In the genomic region with DNA sequence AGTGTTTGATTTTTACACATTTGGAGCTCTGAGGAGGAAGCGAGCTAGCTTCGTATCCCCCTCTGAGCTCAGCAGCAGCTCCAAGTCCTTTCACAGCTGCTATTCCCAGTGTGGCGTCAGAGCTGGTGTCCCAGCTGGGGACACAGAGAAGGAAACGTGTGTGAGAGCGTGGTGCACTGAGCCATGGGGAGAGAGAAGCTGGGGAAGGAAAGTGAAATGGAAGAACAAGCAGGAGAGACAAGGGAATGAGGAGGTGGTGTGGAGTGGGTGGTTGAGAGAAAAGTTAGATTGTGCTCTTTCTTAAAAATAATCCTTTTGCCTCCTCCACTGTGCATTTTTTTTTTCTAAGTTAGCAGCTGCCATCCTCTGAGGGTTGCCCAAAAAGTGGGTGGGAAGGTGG, we compare ENCODE assay signal across 24 cellular contexts.
A peak's percentile ranks its signal among the peaks of the same experiment; 100 is the strongest.
DNase-seq lines count a peak whose midpoint lies in the region; ATAC-seq, FAIRE-seq and TF ChIP-seq lines count a peak whose summit lies in the region.
"Had no signal": no experiment of that assay in that cellular context is flagged by ENCODE, and none has a peak within 500 bp of the region (broad histone marks: within the 10 kb centered on the region; RNA-seq: fewer than 3 reads in every experiment).

No MANE protein-coding gene starts in this region.

- CTCF ChIA-PET in CD4-positive, alpha-beta memory T cell (lab: Charles Lee; ENCODE audit: partially characterized antibody) = no interaction called here

- H3K79me2 ChIP-seq in keratinocyte (ENCODE audit: control insufficient read depth, insufficient read depth, low read length) = no peaks in the 10 kb centered on the region
- H3K79me2 ChIP-seq: hepatocyte had no signal

- H3K36me3 Mint-ChIP-seq in CD14-positive monocyte = no peaks in the 10 kb centered on the region
- H3K36me3 Mint-ChIP-seq in dendritic cell treated with granulocyte-macrophage colony-stimulating factor and Interleukin-4, amounts not matched to agents 40 ng/mL and 50 ng/mL, for 4 days (ENCODE audit: low read depth) = no peaks in the 10 kb centered on the region
- H3K36me3 Mint-ChIP-seq in CD4-positive, alpha-beta memory T cell = no peaks in the 10 kb centered on the region

- intact Hi-C loops in CD14-positive monocyte (cut with micrococcal nuclease) = no loop called here
- intact Hi-C loops in dendritic cell treated with granulocyte-macrophage colony-stimulating factor and Interleukin-4, amounts not matched to agents 40 ng/mL and 50 ng/mL, for 4 days (cut with micrococcal nuclease) = no loop called here
- intact Hi-C loops in CD4-positive, alpha-beta memory T cell (cut with micrococcal nuclease) = no loop called here

- FAIRE-seq in keratinocyte (lab: Jason Lieb, UNC) = no peak

- no peaks in the 10 kb centered on the region for H3K27me3 ChIP-seq in keratinocyte (ENCODE audit: control insufficient read depth, extremely low read depth, insufficient read depth, low read length)
- no peaks in the 10 kb centered on the region for H3K27me3 ChIP-seq in CD4-positive, alpha-beta memory T cell (ENCODE audit: insufficient read depth, low read length)
- H3K27me3 ChIP-seq: hepatocyte, MG63, SJSA1, uterus had no signal

- peak overlapping the region; percentile 65 for H3K4me2 ChIP-seq in keratinocyte (ENCODE audit: control insufficient read depth, extremely low read depth, insufficient read depth, low read depth, low read length)
- H3K4me2 ChIP-seq: hepatocyte had no signal

- dilution Hi-C loops in keratinocyte (cut with MboI; ENCODE audit: extremely low pct_ligation_motif_present, low sequenced_read_pairs) = no loop called here

- TF ChIP-seq CTCF in CD14-positive monocyte (IDR thresholded peaks at IDR 0.05) = no peak
- no peak for TF ChIP-seq CTCF in keratinocyte (optimal IDR thresholded peaks at IDR 0.05 in 1 of 3, IDR thresholded peaks at IDR 0.05 in 1 of 3, conservative IDR thresholded peaks at IDR 0.05 in 1 of 3; ENCODE audit: extremely low read depth in 1 of 3, insufficient read depth in 2 of 3, low read length in 3 of 3)

- H3K27ac ChIP-seq in keratinocyte (ENCODE audit: control insufficient read depth, insufficient read depth, low read length) = peak overlapping the region; percentile 50
- no peak overlapping the region for H3K27ac ChIP-seq in CD4-positive, alpha-beta memory T cell (ENCODE audit: low read depth, low read length)
- H3K27ac ChIP-seq: hepatocyte, neutrophil, SJSA1, uterus had no signal

- no peaks in the 10 kb centered on the region for H3K36me3 ChIP-seq in keratinocyte (ENCODE audit: control insufficient read depth in 2 of 2, extremely low read depth in 1 of 2, insufficient read depth in 2 of 2, low read length in 2 of 2)
- H3K36me3 ChIP-seq in CD4-positive, alpha-beta memory T cell (ENCODE audit: insufficient read depth, low read length) = no peaks in the 10 kb centered on the region
- H3K36me3 ChIP-seq: MG63, neutrophil, SJSA1, uterus had no signal

- peak overlapping the region in 6 of 7 donors; percentile 58 to 86 (median 78) for H3K27ac Mint-ChIP-seq in CD14-positive monocyte
- H3K27ac Mint-ChIP-seq in dendritic cell treated with granulocyte-macrophage colony-stimulating factor and Interleukin-4, amounts not matched to agents 40 ng/mL and 50 ng/mL, for 4 days = peak overlapping the region; percentile 28
- peak overlapping the region in 2 of 7 donors; percentile 23 to 24 for H3K27ac Mint-ChIP-seq in CD4-positive, alpha-beta memory T cell
- H3K27ac Mint-ChIP-seq: CD4-positive, alpha-beta T cell; stimulated activated naive CD8-positive, alpha-beta T cell treated with anti-CD3 and anti-CD28 coated beads, Interleukin-15, amount 100 ng/mL, for 72 hours had no signal

- H3K4me1 ChIP-seq in keratinocyte (ENCODE audit: control insufficient read depth, extremely low read depth, insufficient read depth, low read length) = peaks cover 20% of the 10 kb centered on the region
- H3K4me1 ChIP-seq in CD4-positive, alpha-beta memory T cell (ENCODE audit: insufficient read depth, low read length) = peaks cover 9% of the 10 kb centered on the region
- H3K4me1 ChIP-seq: uterus had no signal

- no peak overlapping the region for H3K4me3 ChIP-seq in keratinocyte (ENCODE audit: control insufficient read depth in 2 of 3, extremely low read depth in 1 of 3, insufficient read depth in 2 of 3, low read depth in 1 of 3, low read length in 3 of 3)
- H3K4me3 ChIP-seq in CD4-positive, alpha-beta memory T cell (ENCODE audit: low read length in 2 of 2) = no peak overlapping the region
- H3K4me3 ChIP-seq: hepatocyte, MG63, SJSA1, skin epidermis, uterus had no signal

- no peak for DNase-seq in CD14-positive monocyte (ENCODE audit: low spot score)
- no peak for DNase-seq in keratinocyte (ENCODE audit: low read depth, low spot score)
- peak; percentile 82 for DNase-seq in putamen (ENCODE audit: low spot score)
- no peak for DNase-seq in CD4-positive, alpha-beta memory T cell
- DNase-seq in T-helper 2 cell = no peak
- DNase-seq in NCI-H345 treated with DMSO at 0.1 percent for 48 hours (lab: John Stamatoyannopoulos, UW; ENCODE audit: unreplicated experiment) = no peak
- DNase-seq: activated CD4-positive, alpha-beta T cell treated with anti-CD3 and anti-CD28 coated beads, Interleukin-2, amount 50 U/mL, for 48 hours; activated naive CD4-positive, alpha-beta T cell; CD4-positive, alpha-beta T cell; HCEC 1CT; islet precursor cell; MG63; NCI-H1436; NCI-H2227 treated with DMSO at 0.1 percent for 48 hours; NCI-H82; stimulated activated CD4-positive, alpha-beta T cell treated with anti-CD3 and anti-CD28 coated beads, Interleukin-2, amount 100 ng/mL, for 48 hours; stimulated activated naive CD8-positive, alpha-beta T cell treated with anti-CD3 and anti-CD28 coated beads, Interleukin-15, amount 100 ng/mL, for 72 hours; uterus had no signal

- no peak for ATAC-seq in GM21515 (IDR thresholded peaks at IDR 0.05; ENCODE audit: unreplicated experiment)
- ATAC-seq: stimulated activated naive CD8-positive, alpha-beta T cell treated with anti-CD3 and anti-CD28 coated beads, Interleukin-15, amount 100 ng/mL, for 72 hours had no signal

- H4K20me1 ChIP-seq in keratinocyte (ENCODE audit: control insufficient read depth, extremely low read depth, insufficient read depth, low read length) = no peaks in the 10 kb centered on the region

- POLR2A ChIA-PET in CD4-positive, alpha-beta memory T cell (lab: Charles Lee; ENCODE audit: partially characterized antibody) = no interaction called here

- no peaks in the 10 kb centered on the region for H3K9me3 ChIP-seq in keratinocyte (ENCODE audit: control insufficient read depth, low read depth, low read length)
- no peaks in the 10 kb centered on the region for H3K9me3 ChIP-seq in CD4-positive, alpha-beta memory T cell (ENCODE audit: control insufficient read depth in 1 of 2, low read length in 2 of 2)
- H3K9me3 ChIP-seq: MG63, neutrophil, SJSA1, uterus had no signal

- H3K4me3 Mint-ChIP-seq in CD14-positive monocyte = peak overlapping the region in 1 of 2 donors; percentile 65
- no peak overlapping the region for H3K4me3 Mint-ChIP-seq in dendritic cell treated with granulocyte-macrophage colony-stimulating factor and Interleukin-4, amounts not matched to agents 40 ng/mL and 50 ng/mL, for 4 days
- no peak overlapping the region for H3K4me3 Mint-ChIP-seq in CD4-positive, alpha-beta memory T cell
- H3K4me3 Mint-ChIP-seq: CD4-positive, alpha-beta T cell; stimulated activated naive CD8-positive, alpha-beta T cell treated with anti-CD3 and anti-CD28 coated beads, Interleukin-15, amount 100 ng/mL, for 72 hours had no signal

- peaks cover 0 to 4% (median 1%) of the 10 kb centered on the region in 3 donors for H3K27me3 Mint-ChIP-seq in CD14-positive monocyte (ENCODE audit: low read depth in 3 of 3)
- H3K27me3 Mint-ChIP-seq in dendritic cell treated with granulocyte-macrophage colony-stimulating factor and Interleukin-4, amounts not matched to agents 40 ng/mL and 50 ng/mL, for 4 days = no peaks in the 10 kb centered on the region
- H3K27me3 Mint-ChIP-seq in CD4-positive, alpha-beta memory T cell = peaks cover 0 to 3% of the 10 kb centered on the region in 2 donors
- H3K27me3 Mint-ChIP-seq: CD4-positive, alpha-beta T cell; stimulated activated naive CD8-positive, alpha-beta T cell treated with anti-CD3 and anti-CD28 coated beads, Interleukin-15, amount 100 ng/mL, for 72 hours had no signal

- H2AFZ ChIP-seq in keratinocyte (ENCODE audit: control insufficient read depth, low read length) = peak overlapping the region; percentile 51
- H2AFZ ChIP-seq: hepatocyte had no signal

- H3K9ac ChIP-seq in keratinocyte (ENCODE audit: control insufficient read depth, extremely low read depth, insufficient read depth, low read length) = no peak overlapping the region

- no peaks in the 10 kb centered on the region for H3K9me1 ChIP-seq in keratinocyte (ENCODE audit: control insufficient read depth, extremely low read depth, insufficient read depth, low read length)

- no peaks in the 10 kb centered on the region for H3K9me3 Mint-ChIP-seq in CD14-positive monocyte
- H3K9me3 Mint-ChIP-seq in dendritic cell treated with granulocyte-macrophage colony-stimulating factor and Interleukin-4, amounts not matched to agents 40 ng/mL and 50 ng/mL, for 4 days = no peaks in the 10 kb centered on the region
- no peaks in the 10 kb centered on the region for H3K9me3 Mint-ChIP-seq in CD4-positive, alpha-beta memory T cell
- H3K9me3 Mint-ChIP-seq: CD4-positive, alpha-beta T cell; stimulated activated naive CD8-positive, alpha-beta T cell treated with anti-CD3 and anti-CD28 coated beads, Interleukin-15, amount 100 ng/mL, for 72 hours had no signal

- H3K4me1 Mint-ChIP-seq in CD14-positive monocyte = peaks cover 31% of the 10 kb centered on the region
- peaks cover 17% of the 10 kb centered on the region for H3K4me1 Mint-ChIP-seq in dendritic cell treated with granulocyte-macrophage colony-stimulating factor and Interleukin-4, amounts not matched to agents 40 ng/mL and 50 ng/mL, for 4 days (ENCODE audit: low read depth)
- H3K4me1 Mint-ChIP-seq in CD4-positive, alpha-beta memory T cell = peaks cover 5 to 15% (median 8%) of the 10 kb centered on the region in 4 donors
